ENCODE assay signal across 33 cellular contexts in genomic region chr1:218828125-218828650, GRCh38.
DNase-seq lines count a peak whose midpoint lies in the region; ATAC-seq, FAIRE-seq and TF ChIP-seq lines count a peak whose summit lies in the region.
"Had no signal": no experiment of that assay in that cellular context is flagged by ENCODE, and none has a peak within 500 bp of the region (broad histone marks: within the 10 kb centered on the region; RNA-seq: fewer than 3 reads in every experiment).

No MANE protein-coding gene starts in this region.

- no peaks in the 10 kb centered on the region for H3K9me2 ChIP-seq in PC-9 (ENCODE audit: insufficient read depth)

- no peak overlapping the region for H3K4me3 ChIP-seq in IMR-90 (ENCODE audit: insufficient read depth, low read depth, low read length)
- no peak overlapping the region for H3K4me3 ChIP-seq in PC-9
- no peak overlapping the region for H3K4me3 ChIP-seq in left lung
- H3K4me3 ChIP-seq: GM23248, SJSA1 had no signal

- dilution Hi-C loops in IMR-90 (cut with HindIII; ENCODE audit: low sequenced_read_pairs, unreplicated experiment): no loop called here

- intact Hi-C loops in IMR-90 (cut with micrococcal nuclease): no loop called here
- intact Hi-C loops in PC-9 (cut with micrococcal nuclease; ENCODE audit: unreplicated experiment): no loop called here
- intact Hi-C loops in left lung (cut with DNase I): no loop called here

- H3K9me3 ChIP-seq in IMR-90 (ENCODE audit: control insufficient read depth, insufficient read depth, low read length) (no peaks in the 10 kb centered on the region), PC-9 (ENCODE audit: insufficient read depth, low read depth) (no peaks in the 10 kb centered on the region), left lung (no peaks in the 10 kb centered on the region)
- H3K9me3 ChIP-seq: Caco-2, SJSA1 had no signal

- H3F3A ChIP-seq in PC-9 (ENCODE audit: insufficient read depth, low read depth): no peaks in the 10 kb centered on the region

- H2AK9ac ChIP-seq in IMR-90 (replicated peaks; ENCODE audit: low read depth, low read length, poor library complexity): no peak overlapping the region

- POLR2A ChIA-PET in IMR-90 (lab: Charles Lee; ENCODE audit: unreplicated experiment): no interaction called here
- POLR2A ChIA-PET in PC-9 (lab: Charles Lee; ENCODE audit: unreplicated experiment): no interaction called here

- H3K4me1 ChIP-seq in IMR-90 (ENCODE audit: control insufficient read depth, insufficient read depth, low read length): peaks cover 5% of the 10 kb centered on the region
- H3K4me1 ChIP-seq in PC-9 (replicated peaks; ENCODE audit: insufficient read depth): 0 out of 2 replicates have a peak, but pooled peaks cover 7% of the 10 kb centered on the region
- no peaks in the 10 kb centered on the region for H3K4me1 ChIP-seq in left lung
- H3K4me1 ChIP-seq: Caco-2 had no signal

- in situ Hi-C loops in IMR-90 (cut with MboI; ENCODE audit: low sequenced_read_pairs): no loop called here

- H2AFZ ChIP-seq in IMR-90 (replicated peaks; ENCODE audit: low read length, poor library complexity) (no peak overlapping the region), PC-9 (peak overlapping the region; percentile 64; the same call in 1 of the 2 replicates)
- H2AFZ ChIP-seq: GM23248 had no signal

- no peak overlapping the region for H3K9ac ChIP-seq in IMR-90 (ENCODE audit: low read depth, low read length)
- H3K9ac ChIP-seq: GM23248 had no signal

- H3K4me2 ChIP-seq in IMR-90 (ENCODE audit: low read depth, low read length) (no peak overlapping the region), PC-9 (no peak overlapping the region)

- H3K79me2 ChIP-seq in PC-9 (ENCODE audit: low read depth): no peaks in the 10 kb centered on the region

- H2BK20ac ChIP-seq in IMR-90 (ENCODE audit: low read depth, low read length): peak overlapping the region; percentile 39; the same call in 1 of the 2 replicates

- peak overlapping the region; percentile 66; the same call in 1 of the 2 replicates for H3K18ac ChIP-seq in IMR-90 (ENCODE audit: low read depth, low read length)

- 0 out of 2 replicates have a peak, but pooled peaks cover 4% of the 10 kb centered on the region for H3K9me1 ChIP-seq in IMR-90 (ENCODE audit: insufficient read depth, low read length)

- no peak for TF ChIP-seq POLR2A in IMR-90 (IDR thresholded peaks at IDR 0.05; ENCODE audit: low read depth, low read length)

- H3K27ac ChIP-seq in IMR-90 (ENCODE audit: insufficient read depth, low read length): no peak overlapping the region
- no peak overlapping the region for H3K27ac ChIP-seq in PC-9
- H3K27ac ChIP-seq in left lung: no peak overlapping the region
- H3K27ac ChIP-seq: GM23248, SJSA1 had no signal

- no peak overlapping the region for H2BK15ac ChIP-seq in IMR-90 (ENCODE audit: low read depth, low read length)

- no peak for TF ChIP-seq RAD21 in IMR-90 (IDR thresholded peaks at IDR 0.05; ENCODE audit: low read length)

- peak; percentile 25 for FAIRE-seq in D721Med (lab: Jason Lieb, UNC)
- FAIRE-seq: A204.1, GM12892, HTR-8/SVneo had no signal

- no peak overlapping the region for H4K5ac ChIP-seq in IMR-90 (ENCODE audit: low read depth, low read length)

- TF ChIP-seq CTCF in D721Med (IDR thresholded peaks at IDR 0.05; ENCODE audit: insufficient read depth, missing control alignments): no peak
- TF ChIP-seq CTCF in IMR-90 (conservative IDR thresholded peaks at IDR 0.05; ENCODE audit: low read depth, low read length): no peak
- no peak for TF ChIP-seq CTCF in PC-9 (conservative IDR thresholded peaks at IDR 0.05)
- TF ChIP-seq CTCF in left lung (IDR thresholded peaks at IDR 0.05): no peak

- H3K36me3 ChIP-seq in IMR-90 (ENCODE audit: control insufficient read depth, insufficient read depth, low read length): no peaks in the 10 kb centered on the region
- H3K36me3 ChIP-seq in PC-9 (ENCODE audit: low read depth): no peaks in the 10 kb centered on the region
- no peaks in the 10 kb centered on the region for H3K36me3 ChIP-seq in left lung
- H3K36me3 ChIP-seq: SJSA1 had no signal

- no peak overlapping the region for H4K8ac ChIP-seq in IMR-90 (ENCODE audit: low read depth in 2 of 2, low read length in 2 of 2)

- H2AK5ac ChIP-seq in IMR-90 (ENCODE audit: low read depth, low read length): peak overlapping the region; percentile 29; the same call in 1 of the 2 replicates

- H3K4ac ChIP-seq in IMR-90 (ENCODE audit: low read depth, low read length): peak overlapping the region; percentile 30; the same call in 1 of the 2 replicates

- no peak overlapping the region for H2BK120ac ChIP-seq in IMR-90 (ENCODE audit: low read depth, low read length)

- no peak overlapping the region for H3K14ac ChIP-seq in IMR-90 (replicated peaks; ENCODE audit: low read depth, low read length)

- CTCF ChIA-PET in IMR-90 (lab: Yijun Ruan, JAX): no interaction called here
- CTCF ChIA-PET in PC-9 (lab: Charles Lee): no interaction called here

- H4K91ac ChIP-seq in IMR-90 (ENCODE audit: insufficient read depth, low read depth, low read length): no peak overlapping the region

- ATAC-seq in IMR-90 (ENCODE audit: low read depth) (no peak), left lung (peak; percentile 81), HG03196 (IDR thresholded peaks at IDR 0.05; ENCODE audit: unreplicated experiment) (no peak)
- ATAC-seq: T-cell had no signal

- DNase-seq in D721Med (ENCODE audit: insufficient read length, low spot score) (no peak), IMR-90 (no peak), PC-9 (no peak), left lung (no peak), NCI-H2081 (lab: John Stamatoyannopoulos, UW) (no peak), GM19238 (ENCODE audit: insufficient read length, low spot score) (no peak)
- no peak for DNase-seq in stimulated activated CD4-positive, alpha-beta T cell treated with anti-CD3 and anti-CD28 coated beads, Interleukin-15, amount 100 ng/mL, for 24 hours
- DNase-seq: AML-193; C1 segment of cervical spinal cord; Caco-2; CD4-positive, alpha-beta memory T cell; DMS 273 treated with DMSO at 0.1 percent for 48 hours; DND-41; GM23248; H9; HFFc6; KBM-7; MV-4-11; NCI-H1105; NCI-H146; NCI-H1930; NCI-H2227 treated with DMSO at 0.1 percent for 48 hours; NCI-H510A treated with DMSO at 0.1 percent for 48 hours; NCI-H82; NK-92 treated with Interleukin-12 subunit alpha and Interleukin-12 subunit beta, amount 100 ng/mL, for 24 hours; Right ventricle myocardium superior; RPMI8226; T-cell had no signal

- no peaks in the 10 kb centered on the region for H3K79me1 ChIP-seq in IMR-90 (ENCODE audit: low read depth in 1 of 2, low read length in 2 of 2)

- no peak overlapping the region for H3K23ac ChIP-seq in IMR-90 (ENCODE audit: low read depth, low read length)

- WGBS in IMR-90 (ENCODE audit: extremely low coverage in 2 of 2, insufficient read length in 1 of 2), 2 experiments: no CpG with 5 or more reads among the region's 3 CpGs

- no peak overlapping the region for H2BK5ac ChIP-seq in IMR-90 (ENCODE audit: low read depth, low read length, poor library complexity, severe bottlenecking)

- H3K27me3 ChIP-seq in IMR-90 (ENCODE audit: control insufficient read depth, insufficient read depth, low read length) (no peaks in the 10 kb centered on the region), PC-9 (ENCODE audit: insufficient read depth, low read depth) (no peaks in the 10 kb centered on the region), left lung (no peaks in the 10 kb centered on the region)
- H3K27me3 ChIP-seq: SJSA1 had no signal

- H4K20me1 ChIP-seq in IMR-90 (ENCODE audit: insufficient read depth, low read length): no peaks in the 10 kb centered on the region
- H4K20me1 ChIP-seq in PC-9 (ENCODE audit: insufficient read depth): no peaks in the 10 kb centered on the region

- no peak overlapping the region for H3K56ac ChIP-seq in IMR-90 (ENCODE audit: extremely low read depth, insufficient read depth, low read length)

- BruUV-seq in IMR-90 (replicated peaks; lab: Mats Ljungman, UMichigan): no TSS peak
- no TSS peak for BruUV-seq in PC-9 (replicated peaks; lab: Mats Ljungman, UMichigan)

TF ChIP-seq in IMR-90, 13 proteins besides CTCF, POLR2A, EP300 and RAD21:
- TF ChIP-seq MXI1 (IDR thresholded peaks at IDR 0.05; ENCODE audit: borderline replicate concordance, low read depth, low read length): no peak
- no peak for TF ChIP-seq RCOR1 (IDR thresholded peaks at IDR 0.05; ENCODE audit: insufficient replicate concordance, low read length)
- no peak for TF ChIP-seq USF2 (IDR thresholded peaks at IDR 0.05; ENCODE audit: low read depth, low read length)
- TF ChIP-seq MAFK (IDR thresholded peaks at IDR 0.05; ENCODE audit: low read depth, low read length): no peak
